Comparison of ENCODE assay signal across 1 cellular context in the genomic region with DNA sequence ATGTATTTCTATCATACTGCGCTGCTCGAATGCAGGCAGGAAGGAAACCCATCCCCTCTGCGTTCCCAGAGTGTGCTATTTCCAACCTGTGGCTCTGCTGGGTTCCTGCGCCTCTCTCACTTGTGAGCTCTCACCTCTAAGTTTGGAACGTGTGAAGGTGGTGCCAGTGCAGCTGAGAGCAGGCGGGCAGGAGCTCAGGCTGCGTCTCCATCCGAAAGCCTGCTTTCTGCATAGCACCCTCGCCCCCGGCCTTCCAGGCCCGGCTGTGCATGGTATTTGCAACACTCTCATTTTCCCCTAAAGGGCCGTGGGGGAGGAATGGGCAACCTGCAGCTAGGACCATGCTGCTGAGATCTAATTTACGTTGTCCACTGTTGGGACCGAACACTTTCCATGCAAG.
TF ChIP-seq lines count a peak whose summit lies in the region.

No MANE protein-coding gene starts in this region.

TF ChIP-seq in H1, 55 proteins besides CTCF, POLR2A, EP300 and RAD21 (continued from another document):
- TF ChIP-seq, protein P1, sequence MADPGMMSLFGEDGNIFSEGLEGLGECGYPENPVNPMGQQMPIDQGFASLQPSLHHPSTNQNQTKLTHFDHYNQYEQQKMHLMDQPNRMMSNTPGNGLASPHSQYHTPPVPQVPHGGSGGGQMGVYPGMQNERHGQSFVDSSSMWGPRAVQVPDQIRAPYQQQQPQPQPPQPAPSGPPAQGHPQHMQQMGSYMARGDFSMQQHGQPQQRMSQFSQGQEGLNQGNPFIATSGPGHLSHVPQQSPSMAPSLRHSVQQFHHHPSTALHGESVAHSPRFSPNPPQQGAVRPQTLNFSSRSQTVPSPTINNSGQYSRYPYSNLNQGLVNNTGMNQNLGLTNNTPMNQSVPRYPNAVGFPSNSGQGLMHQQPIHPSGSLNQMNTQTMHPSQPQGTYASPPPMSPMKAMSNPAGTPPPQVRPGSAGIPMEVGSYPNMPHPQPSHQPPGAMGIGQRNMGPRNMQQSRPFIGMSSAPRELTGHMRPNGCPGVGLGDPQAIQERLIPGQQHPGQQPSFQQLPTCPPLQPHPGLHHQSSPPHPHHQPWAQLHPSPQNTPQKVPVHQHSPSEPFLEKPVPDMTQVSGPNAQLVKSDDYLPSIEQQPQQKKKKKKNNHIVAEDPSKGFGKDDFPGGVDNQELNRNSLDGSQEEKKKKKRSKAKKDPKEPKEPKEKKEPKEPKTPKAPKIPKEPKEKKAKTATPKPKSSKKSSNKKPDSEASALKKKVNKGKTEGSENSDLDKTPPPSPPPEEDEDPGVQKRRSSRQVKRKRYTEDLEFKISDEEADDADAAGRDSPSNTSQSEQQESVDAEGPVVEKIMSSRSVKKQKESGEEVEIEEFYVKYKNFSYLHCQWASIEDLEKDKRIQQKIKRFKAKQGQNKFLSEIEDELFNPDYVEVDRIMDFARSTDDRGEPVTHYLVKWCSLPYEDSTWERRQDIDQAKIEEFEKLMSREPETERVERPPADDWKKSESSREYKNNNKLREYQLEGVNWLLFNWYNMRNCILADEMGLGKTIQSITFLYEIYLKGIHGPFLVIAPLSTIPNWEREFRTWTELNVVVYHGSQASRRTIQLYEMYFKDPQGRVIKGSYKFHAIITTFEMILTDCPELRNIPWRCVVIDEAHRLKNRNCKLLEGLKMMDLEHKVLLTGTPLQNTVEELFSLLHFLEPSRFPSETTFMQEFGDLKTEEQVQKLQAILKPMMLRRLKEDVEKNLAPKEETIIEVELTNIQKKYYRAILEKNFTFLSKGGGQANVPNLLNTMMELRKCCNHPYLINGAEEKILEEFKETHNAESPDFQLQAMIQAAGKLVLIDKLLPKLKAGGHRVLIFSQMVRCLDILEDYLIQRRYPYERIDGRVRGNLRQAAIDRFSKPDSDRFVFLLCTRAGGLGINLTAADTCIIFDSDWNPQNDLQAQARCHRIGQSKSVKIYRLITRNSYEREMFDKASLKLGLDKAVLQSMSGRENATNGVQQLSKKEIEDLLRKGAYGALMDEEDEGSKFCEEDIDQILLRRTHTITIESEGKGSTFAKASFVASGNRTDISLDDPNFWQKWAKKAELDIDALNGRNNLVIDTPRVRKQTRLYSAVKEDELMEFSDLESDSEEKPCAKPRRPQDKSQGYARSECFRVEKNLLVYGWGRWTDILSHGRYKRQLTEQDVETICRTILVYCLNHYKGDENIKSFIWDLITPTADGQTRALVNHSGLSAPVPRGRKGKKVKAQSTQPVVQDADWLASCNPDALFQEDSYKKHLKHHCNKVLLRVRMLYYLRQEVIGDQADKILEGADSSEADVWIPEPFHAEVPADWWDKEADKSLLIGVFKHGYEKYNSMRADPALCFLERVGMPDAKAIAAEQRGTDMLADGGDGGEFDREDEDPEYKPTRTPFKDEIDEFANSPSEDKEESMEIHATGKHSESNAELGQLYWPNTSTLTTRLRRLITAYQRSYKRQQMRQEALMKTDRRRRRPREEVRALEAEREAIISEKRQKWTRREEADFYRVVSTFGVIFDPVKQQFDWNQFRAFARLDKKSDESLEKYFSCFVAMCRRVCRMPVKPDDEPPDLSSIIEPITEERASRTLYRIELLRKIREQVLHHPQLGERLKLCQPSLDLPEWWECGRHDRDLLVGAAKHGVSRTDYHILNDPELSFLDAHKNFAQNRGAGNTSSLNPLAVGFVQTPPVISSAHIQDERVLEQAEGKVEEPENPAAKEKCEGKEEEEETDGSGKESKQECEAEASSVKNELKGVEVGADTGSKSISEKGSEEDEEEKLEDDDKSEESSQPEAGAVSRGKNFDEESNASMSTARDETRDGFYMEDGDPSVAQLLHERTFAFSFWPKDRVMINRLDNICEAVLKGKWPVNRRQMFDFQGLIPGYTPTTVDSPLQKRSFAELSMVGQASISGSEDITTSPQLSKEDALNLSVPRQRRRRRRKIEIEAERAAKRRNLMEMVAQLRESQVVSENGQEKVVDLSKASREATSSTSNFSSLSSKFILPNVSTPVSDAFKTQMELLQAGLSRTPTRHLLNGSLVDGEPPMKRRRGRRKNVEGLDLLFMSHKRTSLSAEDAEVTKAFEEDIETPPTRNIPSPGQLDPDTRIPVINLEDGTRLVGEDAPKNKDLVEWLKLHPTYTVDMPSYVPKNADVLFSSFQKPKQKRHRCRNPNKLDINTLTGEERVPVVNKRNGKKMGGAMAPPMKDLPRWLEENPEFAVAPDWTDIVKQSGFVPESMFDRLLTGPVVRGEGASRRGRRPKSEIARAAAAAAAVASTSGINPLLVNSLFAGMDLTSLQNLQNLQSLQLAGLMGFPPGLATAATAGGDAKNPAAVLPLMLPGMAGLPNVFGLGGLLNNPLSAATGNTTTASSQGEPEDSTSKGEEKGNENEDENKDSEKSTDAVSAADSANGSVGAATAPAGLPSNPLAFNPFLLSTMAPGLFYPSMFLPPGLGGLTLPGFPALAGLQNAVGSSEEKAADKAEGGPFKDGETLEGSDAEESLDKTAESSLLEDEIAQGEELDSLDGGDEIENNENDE (IDR thresholded peaks at IDR 0.05; ENCODE audit: insufficient replicate concordance, low read length): no peak
- TF ChIP-seq KDM4A (IDR thresholded peaks at IDR 0.05; ENCODE audit: low read depth, low read length, severe bottlenecking): no peak
- TF ChIP-seq SP1 (IDR thresholded peaks at IDR 0.05; ENCODE audit: low read depth, low read length): no peak
- no peak for TF ChIP-seq KDM1A (IDR thresholded peaks at IDR 0.05; ENCODE audit: borderline replicate concordance, low read length)
TF ChIP-seq in H1: peak in this region for 0.
